Comparison of ENCODE assay signal across 19 cellular contexts in genomic region chr1:54649130-54649898, GRCh38. TPM values are rescaled to one million over a fixed set of nuclear protein-coding genes. Genes with fewer than 3 reads are reported as not detected.
DNase-seq lines count a peak whose midpoint lies in the region; ATAC-seq, FAIRE-seq and TF ChIP-seq lines count a peak whose summit lies in the region.
"Had no signal": no experiment of that assay in that cellular context is flagged by ENCODE, and none has a peak within 500 bp of the region (broad histone marks: within the 10 kb centered on the region; RNA-seq: fewer than 3 reads in every experiment).

No MANE protein-coding gene starts in this region.

- H3K9ac ChIP-seq in HepG2 (ENCODE audit: insufficient read depth, low read depth, low read length) (0 out of 2 replicates have a peak overlapping the region, but pooled peaks have one; percentile 13), rectal smooth muscle tissue (ENCODE audit: low read length) (no peak overlapping the region)

- H3K27ac Mint-ChIP-seq in Caco-2 (ENCODE audit: unreplicated experiment): peak overlapping the region; percentile 83
- H3K27ac Mint-ChIP-seq in stimulated activated naive CD8-positive, alpha-beta T cell treated with anti-CD3 and anti-CD28 coated beads, Interleukin-15, amount 100 ng/mL, for 72 hours: no peak overlapping the region
- H3K27ac Mint-ChIP-seq: CD14-positive monocyte had no signal

- no peaks in the 10 kb centered on the region for H4K20me1 ChIP-seq in HepG2 (ENCODE audit: insufficient read depth, low read length)

- H3K27me3 Mint-ChIP-seq in Caco-2 (ENCODE audit: insufficient read depth, unreplicated experiment): no peaks in the 10 kb centered on the region
- peaks cover 9% of the 10 kb centered on the region for H3K27me3 Mint-ChIP-seq in stimulated activated naive CD8-positive, alpha-beta T cell treated with anti-CD3 and anti-CD28 coated beads, Interleukin-15, amount 100 ng/mL, for 72 hours

- H3K4me3 Mint-ChIP-seq in Caco-2 (ENCODE audit: unreplicated experiment): peak overlapping the region; percentile 67
- H3K4me3 Mint-ChIP-seq in stimulated activated naive CD8-positive, alpha-beta T cell treated with anti-CD3 and anti-CD28 coated beads, Interleukin-15, amount 100 ng/mL, for 72 hours: no peak overlapping the region
- H3K4me3 Mint-ChIP-seq: CD14-positive monocyte had no signal

- peak in 1 of 2 experiments; percentile 46; a peak in 2 of 4 replicates for TF ChIP-seq POLR2A in HepG2 (IDR thresholded peaks at IDR 0.05; ENCODE audit: insufficient read depth in 1 of 2, low read depth in 2 of 2, low read length in 2 of 2)

- 0% methylated on average over 4 of the region's 5 CpGs for WGBS in HepG2 (ENCODE audit: low lambda C conversion rate)

- H3K36me3 ChIP-seq in Caco-2 (ENCODE audit: control insufficient read depth, insufficient read depth, low read length): no peaks in the 10 kb centered on the region
- no peaks in the 10 kb centered on the region for H3K36me3 ChIP-seq in HepG2 (replicated peaks in 1 of 2; ENCODE audit: control insufficient read depth in 1 of 2, insufficient read depth in 2 of 2, low read length in 2 of 2)
- H3K36me3 ChIP-seq in rectal smooth muscle tissue (ENCODE audit: control insufficient read depth, insufficient read depth, low read length): no peaks in the 10 kb centered on the region
- H3K36me3 ChIP-seq: HAP-1 had no signal

- peak overlapping the region; percentile 89 for H3K4me2 ChIP-seq in HepG2 (ENCODE audit: low read depth, low read length)

- intact Hi-C loops in Caco-2 (cut with micrococcal nuclease; ENCODE audit: unreplicated experiment) (loop anchor here (10.0 kb wide), 1 partner anchor 75 kb away; no protein-coding TSS in a partner anchor), HepG2 (cut with micrococcal nuclease; ENCODE audit: unreplicated experiment) (no loop called here)

- no peak overlapping the region for H2AFZ ChIP-seq in HepG2 (ENCODE audit: low read length)

- in situ Hi-C loops in HepG2 (cut with HindIII; ENCODE audit: extremely low pct_ligation_motif_present, low pct_unique_long_range_greater_than_20kb): no loop called here

- TF ChIP-seq RAD21 in HepG2 (CRISPR knock-in tag; IDR thresholded peaks at IDR 0.05): no peak

- peaks cover 36% of the 10 kb centered on the region for H3K4me1 Mint-ChIP-seq in Caco-2 (ENCODE audit: low read depth, unreplicated experiment)
- H3K4me1 Mint-ChIP-seq in stimulated activated naive CD8-positive, alpha-beta T cell treated with anti-CD3 and anti-CD28 coated beads, Interleukin-15, amount 100 ng/mL, for 72 hours: no peaks in the 10 kb centered on the region

- TF ChIP-seq CTCF in Caco-2 (IDR thresholded peaks at IDR 0.05; ENCODE audit: insufficient read depth in 1 of 2, low read depth in 1 of 2, low read length in 1 of 2, severe bottlenecking in 1 of 2, unreplicated experiment in 1 of 2) (no peak), HepG2 (CRISPR knock-in tag; IDR thresholded peaks at IDR 0.05) (no peak)

- H3K27ac ChIP-seq in HepG2 (ENCODE audit: extremely low read length, insufficient read depth, low read length) (peak overlapping the region; percentile 54), rectal smooth muscle tissue (ENCODE audit: low read depth, low read length) (no peak overlapping the region)

- no TSS peak for BruUV-seq in Caco-2 (replicated peaks; lab: Mats Ljungman, UMichigan)
- no TSS peak for BruUV-seq in HepG2 (replicated peaks; lab: Mats Ljungman, UMichigan)

- no peaks in the 10 kb centered on the region for H3K79me2 ChIP-seq in HepG2 (ENCODE audit: insufficient read depth, low read length)

- CTCF ChIA-PET in Caco-2 (lab: Charles Lee) (interaction anchor here (0.6 to 0.7 kb wide), 4 partner anchors 14 to 484 kb away, joined by 3 to 6 read pairs (median 3); partner anchors contain the start of gene TTC22), HepG2 (lab: Yijun Ruan, JAX; ENCODE audit: low intra/inter-chr PET ratio, low total read pairs) (no interaction called here)

- no peaks in the 10 kb centered on the region for H3K9me3 ChIP-seq in Caco-2
- H3K9me3 ChIP-seq in HepG2 (ENCODE audit: low read length): peaks cover under 1% of the 10 kb centered on the region; the same call in 1 of the 2 replicates

- peak; percentile 92 for ATAC-seq in HepG2
- no peak for ATAC-seq in stimulated activated naive CD8-positive, alpha-beta T cell treated with anti-CD3 and anti-CD28 coated beads, Interleukin-15, amount 100 ng/mL, for 72 hours
- ATAC-seq in GM21526 (IDR thresholded peaks at IDR 0.05; ENCODE audit: low FRiP score, unreplicated experiment): no peak
- ATAC-seq: PC-3 had no signal

- no peak overlapping the region for H3K4me3 ChIP-seq in Caco-2 (ENCODE audit: low read depth, low read length)
- peak overlapping the region; percentile 32 to 60 (median 37) for H3K4me3 ChIP-seq in HepG2 (replicated peaks in 1 of 3; ENCODE audit: insufficient read depth in 1 of 3, low read depth in 2 of 3, low read length in 3 of 3)
- peak overlapping the region; percentile 12 for H3K4me3 ChIP-seq in rectal smooth muscle tissue (ENCODE audit: low read length)
- H3K4me3 ChIP-seq: HAP-1 had no signal

- POLR2A ChIA-PET in Caco-2 (lab: Charles Lee) (interaction anchor here (0.7 kb wide), 1 partner anchor 14 kb away, joined by 3 read pairs; no protein-coding TSS in a partner anchor), HepG2 (lab: Yijun Ruan, JAX) (no interaction called here)

- H3K4me1 ChIP-seq in Caco-2: peaks cover 30% of the 10 kb centered on the region
- peaks cover 57% of the 10 kb centered on the region for H3K4me1 ChIP-seq in HepG2 (ENCODE audit: insufficient read depth, low read length)
- H3K4me1 ChIP-seq in rectal smooth muscle tissue (ENCODE audit: control insufficient read depth, insufficient read depth, low read length): peaks cover 5% of the 10 kb centered on the region
- H3K4me1 ChIP-seq: HAP-1 had no signal

- peak; percentile 99 for FAIRE-seq in HepG2 (lab: Jason Lieb, UNC)
- FAIRE-seq: A204.1, GM18507 had no signal

- H3K9me3 Mint-ChIP-seq in Caco-2 (ENCODE audit: unreplicated experiment): no peaks in the 10 kb centered on the region
- no peaks in the 10 kb centered on the region for H3K9me3 Mint-ChIP-seq in stimulated activated naive CD8-positive, alpha-beta T cell treated with anti-CD3 and anti-CD28 coated beads, Interleukin-15, amount 100 ng/mL, for 72 hours

- TF ChIP-seq EP300 in HepG2 (IDR thresholded peaks at IDR 0.05; ENCODE audit: low read depth in 2 of 2, low read length in 2 of 2): peak in 1 of 2 experiments; percentile 73; a peak in 1 of 4 replicates
- TF ChIP-seq EP300 in HepG2 (CRISPR knock-in tag; IDR thresholded peaks at IDR 0.05; ENCODE audit: borderline replicate concordance): no peak

- no peaks in the 10 kb centered on the region for H3K27me3 ChIP-seq in Caco-2 (replicated peaks; ENCODE audit: control insufficient read depth, insufficient read depth, low read length)
- H3K27me3 ChIP-seq in HepG2 (ENCODE audit: control insufficient read depth in 1 of 2, insufficient read depth in 2 of 2, low read length in 2 of 2): no peaks in the 10 kb centered on the region
- no peaks in the 10 kb centered on the region for H3K27me3 ChIP-seq in rectal smooth muscle tissue (ENCODE audit: control insufficient read depth, insufficient read depth, low read length)

- H3K36me3 Mint-ChIP-seq in Caco-2 (ENCODE audit: insufficient read depth, unreplicated experiment): peaks cover 4% of the 10 kb centered on the region
- H3K36me3 Mint-ChIP-seq: CD14-positive monocyte had no signal

- DNase-seq in Caco-2 (peak; percentile 68 to 78), SW480 (ENCODE audit: low spot score) (peak; percentile 16), HepG2 (ENCODE audit: low spot score) (peak; percentile 70), hippocampal formation (lab: John Stamatoyannopoulos, UW) (no peak), NOMO-1 treated with dmso at 0.1 percent for 144 hours (lab: John Stamatoyannopoulos, UW; ENCODE audit: unreplicated experiment) (no peak)
- no peak for DNase-seq in stimulated activated naive CD8-positive, alpha-beta T cell treated with anti-CD3 and anti-CD28 coated beads, Interleukin-15, amount 100 ng/mL, for 72 hours
- DNase-seq: COR-L47; NCI-H146; NCI-H2081 treated with DMSO at 0.1 percent for 48 hours; NCI-H2227 treated with DMSO at 0.1 percent for 48 hours; NCI-H526 treated with DMSO at 0.1 percent for 48 hours; NK-92 treated with Interleukin-12 subunit alpha and Interleukin-12 subunit beta, amount 100 ng/mL, for 24 hours; PC-3 had no signal

RNA-seq across cellular contexts. Expression of gene MROH7, which starts 7.7 kb away (rescaled TPM):
- 0.30 TPM in 1 of 2 replicates, not detected in the other for total RNA-seq in Caco-2 (2022)
- 0.09 TPM in 1 of 2 replicates, not detected in the other for total RNA-seq in HepG2 (2016; rRNA removed; fragmentation: Illumina TruSeq; extraction: Trizol)
- not detected in 2 replicates for total RNA-seq in HepG2 (2016; cell fraction: cytosol; rRNA removed; fragmentation: Illumina TruSeq; extraction: Trizol; ENCODE audit: low read depth)
- total RNA-seq in HepG2 (2016; cell fraction: insoluble cytoplasmic fraction; rRNA removed; fragmentation: Illumina TruSeq; extraction: Trizol): not detected in 2 replicates
- total RNA-seq in HepG2 (2016; cell fraction: membrane; rRNA removed; fragmentation: Illumina TruSeq; extraction: Trizol): not detected in 2 replicates
- not detected in 2 replicates for total RNA-seq in HepG2 (2016; cell fraction: nucleus; rRNA removed; fragmentation: Illumina TruSeq; extraction: Trizol)
- 0.08 and 0.09 TPM in 2 replicates for polyA plus RNA-seq in HepG2 (2011; rRNA removed)
- not detected in 2 replicates for polyA plus RNA-seq in HepG2 (2011; cell fraction: cytosol; rRNA removed)
- polyA plus RNA-seq in HepG2 (2011; cell fraction: nucleus; rRNA removed): 0.27 and 0.29 TPM in 2 replicates
- polyA plus RNA-seq in HepG2 (2012): 0.05 and 0.12 TPM in 2 replicates
- polyA plus RNA-seq in HepG2 (2016; cell fraction: cytosol; fragmentation: Illumina TruSeq; extraction: Trizol; ENCODE audit: low read depth): not detected in 2 replicates
- polyA plus RNA-seq in HepG2 (2016; cell fraction: insoluble cytoplasmic fraction; fragmentation: Illumina TruSeq; extraction: Trizol; ENCODE audit: low read depth): not detected in 2 replicates
- polyA plus RNA-seq in HepG2 (2016; cell fraction: membrane; fragmentation: Illumina TruSeq; extraction: Trizol; ENCODE audit: low read depth): not detected in 2 replicates
- polyA plus RNA-seq in HepG2 (2016; cell fraction: nucleus; fragmentation: Illumina TruSeq; extraction: Trizol; ENCODE audit: insufficient read depth, low read depth): not detected in 2 replicates
- 0.16 and 1.7 TPM in 2 replicates for polyA minus RNA-seq in HepG2 (2011; rRNA and poly(A)+ RNA removed; ENCODE audit: low replicate concordance)
- not detected in 2 replicates for polyA minus RNA-seq in HepG2 (2011; cell fraction: cytosol; rRNA and poly(A)+ RNA removed)
- 0.37 TPM in 1 of 2 replicates, not detected in the other for polyA minus RNA-seq in HepG2 (2011; cell fraction: nucleus; rRNA and poly(A)+ RNA removed)
- total RNA-seq: PC-3 had no signal
- polyA plus RNA-seq: CD14-positive monocyte had no signal

RNA-seq across cellular contexts. Expression of gene FAM151A, which starts 26.0 kb away (rescaled TPM):
- 21.4 and 22.3 TPM in 2 replicates for total RNA-seq in Caco-2 (2022)
- total RNA-seq in HepG2 (2016; rRNA removed; fragmentation: Illumina TruSeq; extraction: Trizol): 1.5 and 3.6 TPM in 2 replicates
- 0.40 and 0.79 TPM in 2 replicates for total RNA-seq in HepG2 (2016; cell fraction: cytosol; rRNA removed; fragmentation: Illumina TruSeq; extraction: Trizol; ENCODE audit: low read depth)
- 1.3 and 4.4 TPM in 2 replicates for total RNA-seq in HepG2 (2016; cell fraction: insoluble cytoplasmic fraction; rRNA removed; fragmentation: Illumina TruSeq; extraction: Trizol)
- total RNA-seq in HepG2 (2016; cell fraction: membrane; rRNA removed; fragmentation: Illumina TruSeq; extraction: Trizol): 0.77 and 1.3 TPM in 2 replicates
- 2.6 and 3.0 TPM in 2 replicates for total RNA-seq in HepG2 (2016; cell fraction: nucleus; rRNA removed; fragmentation: Illumina TruSeq; extraction: Trizol)
- 0.25 and 0.29 TPM in 2 replicates for polyA plus RNA-seq in HepG2 (2011; rRNA removed)
- polyA plus RNA-seq in HepG2 (2011; cell fraction: cytosol; rRNA removed): 0.09 and 0.28 TPM in 2 replicates
- polyA plus RNA-seq in HepG2 (2011; cell fraction: nucleus; rRNA removed): 0.21 and 0.26 TPM in 2 replicates
- 0.08 and 0.19 TPM in 2 replicates for polyA plus RNA-seq in HepG2 (2012)
- polyA plus RNA-seq in HepG2 (2016; cell fraction: cytosol; fragmentation: Illumina TruSeq; extraction: Trizol; ENCODE audit: low read depth): 0.55 and 0.68 TPM in 2 replicates
- polyA plus RNA-seq in HepG2 (2016; cell fraction: insoluble cytoplasmic fraction; fragmentation: Illumina TruSeq; extraction: Trizol; ENCODE audit: low read depth): 0.85 and 1.2 TPM in 2 replicates
- polyA plus RNA-seq in HepG2 (2016; cell fraction: membrane; fragmentation: Illumina TruSeq; extraction: Trizol; ENCODE audit: low read depth): 0.62 and 0.73 TPM in 2 replicates
- 3.3 and 3.5 TPM in 2 replicates for polyA plus RNA-seq in HepG2 (2016; cell fraction: nucleus; fragmentation: Illumina TruSeq; extraction: Trizol; ENCODE audit: insufficient read depth, low read depth)
- polyA minus RNA-seq in HepG2 (2011; rRNA and poly(A)+ RNA removed; ENCODE audit: low replicate concordance): 0.38 TPM in 1 of 2 replicates, not detected in the other
- not detected in 2 replicates for polyA minus RNA-seq in HepG2 (2011; cell fraction: cytosol; rRNA and poly(A)+ RNA removed)
- not detected in 2 replicates for polyA minus RNA-seq in HepG2 (2011; cell fraction: nucleus; rRNA and poly(A)+ RNA removed)
- total RNA-seq: PC-3 had no signal
- polyA plus RNA-seq: CD14-positive monocyte had no signal

Comparison
In these comparisons a context has a peak if more than half of its experiments do, and no peak if none do; other contexts are left out.
1. DNase-seq: peak in Caco-2 (2 of 2), SW480 (single experiment) and HepG2 (single experiment); none in hippocampal formation (0 of 2), stimulated activated naive CD8-positive, alpha-beta T cell treated with anti-CD3 and anti-CD28 coated beads, Interleukin-15, amount 100 ng/mL, for 72 hours (0 of 2) and NOMO-1 treated with dmso at 0.1 percent for 144 hours (single experiment).